In the genomic region with DNA sequence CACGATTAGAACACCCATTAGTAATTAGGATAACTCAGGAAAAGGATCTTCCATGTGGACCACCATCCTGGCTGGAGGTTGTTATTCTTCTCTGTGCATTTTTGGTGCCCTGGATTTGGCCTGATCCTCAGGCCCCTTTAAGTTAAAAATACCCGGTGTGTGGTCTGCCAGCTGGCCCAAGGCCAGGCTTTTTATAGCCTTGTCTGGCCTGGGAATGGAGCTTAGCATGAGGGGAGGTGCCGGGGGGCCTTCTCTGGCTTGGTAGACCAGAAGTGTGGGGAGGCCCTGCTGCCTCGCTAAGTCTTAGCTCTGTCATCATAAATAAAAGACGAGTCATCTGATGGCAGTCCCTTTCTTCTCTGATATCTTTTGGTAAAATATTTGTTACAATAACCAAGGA, we compare ENCODE assay signal across 9 cellular contexts.
DNase-seq lines count a peak whose midpoint lies in the region; TF ChIP-seq lines count a peak whose summit lies in the region.
"Had no signal": no experiment of that assay in that cellular context is flagged by ENCODE, and none has a peak within 500 bp of the region (broad histone marks: within the 10 kb centered on the region; RNA-seq: fewer than 3 reads in every experiment).

No MANE protein-coding gene starts in this region.

- no peak overlapping the region for H3K4me3 ChIP-seq in thyroid gland (replicated peaks in 1 of 3)
- H3K4me3 ChIP-seq in foreskin fibroblast (ENCODE audit: low read depth in 1 of 2, low read length in 2 of 2) = no peak overlapping the region
- H3K4me3 ChIP-seq: Peyer's patch had no signal

- peak; percentile 21 for DNase-seq in NCI-H2227 (lab: John Stamatoyannopoulos, UW; ENCODE audit: unreplicated experiment)
- no peak for DNase-seq in NCI-H2227 treated with DMSO at 0.1 percent for 48 hours (lab: John Stamatoyannopoulos, UW)
- DNase-seq in SHP77 (lab: John Stamatoyannopoulos, UW) = peak; percentile 29 to 46
- DNase-seq in cardiac septum (ENCODE audit: low spot score) = peak; percentile 90
- peak; percentile 63 for DNase-seq in thyroid gland
- no peak for DNase-seq in COLO668 (lab: John Stamatoyannopoulos, UW; ENCODE audit: unreplicated experiment)
- DNase-seq in foreskin fibroblast = no peak
- DNase-seq in OCI-M2 (lab: John Stamatoyannopoulos, UW; ENCODE audit: unreplicated experiment) = no peak
- DNase-seq: Peyer's patch had no signal

- H3K36me3 ChIP-seq in thyroid gland = no peaks in the 10 kb centered on the region
- H3K36me3 ChIP-seq: Peyer's patch had no signal

- intact Hi-C loops in cardiac septum (cut with DNase I) = loop anchor here (10.0 kb wide), 1 partner anchor 164 kb away; no protein-coding TSS in a partner anchor
- intact Hi-C loops in thyroid gland (cut with DNase I) = no loop called here

- H3K27ac ChIP-seq in thyroid gland = peak overlapping the region; percentile 24 to 34 (median 27)
- H3K27ac ChIP-seq: Peyer's patch had no signal

- TF ChIP-seq CTCF in thyroid gland (IDR thresholded peaks at IDR 0.05) (no peak), foreskin fibroblast (IDR thresholded peaks at IDR 0.05; ENCODE audit: low read depth, low read length) (no peak)

- no peaks in the 10 kb centered on the region for H3K9me3 ChIP-seq in thyroid gland
- H3K9me3 ChIP-seq: Peyer's patch had no signal

- H3K27me3 ChIP-seq in thyroid gland = no peaks in the 10 kb centered on the region
- H3K27me3 ChIP-seq: Peyer's patch had no signal

- peaks cover 83 to 91% of the 10 kb centered on the region in 2 donors for H3K4me1 ChIP-seq in thyroid gland

- WGBS in thyroid gland, 2 donors = 18 to 24% methylated on average over 5 of the region's 5 CpGs

- no peak for TF ChIP-seq POLR2A in thyroid gland (IDR thresholded peaks at IDR 0.05)

Comparison
In these comparisons a context has a peak if more than half of its experiments do, and no peak if none do; other contexts are left out.
1. DNase-seq: peak in NCI-H2227 (single experiment), SHP77 (2 of 2), cardiac septum (single experiment) and thyroid gland (2 of 2); none in NCI-H2227 treated with DMSO at 0.1 percent for 48 hours (single experiment), COLO668 (single experiment), foreskin fibroblast (0 of 2) and OCI-M2 (single experiment).